In genomic region chr14:23558363-23559009, GRCh38 we compare ENCODE assay signal across 12 cellular contexts. TPM values are rescaled to one million over a fixed set of nuclear protein-coding genes. Genes with fewer than 3 reads are reported as not detected.
A peak's percentile ranks its signal among the peaks of the same experiment; 100 is the strongest.
DNase-seq lines count a peak whose midpoint lies in the region; ATAC-seq and TF ChIP-seq lines count a peak whose summit lies in the region.
"Had no signal": no experiment of that assay in that cellular context is flagged by ENCODE, and none has a peak within 500 bp of the region (broad histone marks: within the 10 kb centered on the region; RNA-seq: fewer than 3 reads in every experiment).

No MANE protein-coding gene starts in this region.

- POLR2A ChIA-PET in SK-N-SH (lab: Yijun Ruan, JAX), result interaction anchor here (0.5 to 1.1 kb wide), 3 partner anchors 10 to 84 kb away, joined by 3 to 4 read pairs (median 4); no protein-coding TSS in a partner anchor

- peaks cover 14% of the 10 kb centered on the region; the same call in 1 of the 2 replicates for H3K79me2 ChIP-seq in SK-N-SH (ENCODE audit: insufficient read depth)

- no peak overlapping the region for H3K4me3 Mint-ChIP-seq in HFFc6
- H3K4me3 Mint-ChIP-seq in activated T-helper 17 cell treated with anti-CD3 and anti-CD28 coated beads, Interleukin-2, amount 50 U/mL, for 72 hours, result peak overlapping the region; percentile 90

- H3K27ac ChIP-seq in SK-N-SH (ENCODE audit: low read depth in 2 of 2, low read length in 1 of 2), result no peak overlapping the region
- H3K27ac ChIP-seq: esophagus muscularis mucosa, neutrophil had no signal

- peaks cover 5 to 13% of the 10 kb centered on the region in 2 experiments; a peak in 1 of 4 replicates for H3K4me1 ChIP-seq in SK-N-SH (ENCODE audit: control insufficient read depth in 1 of 2, insufficient read depth in 2 of 2, low read depth in 1 of 2, low read length in 1 of 2)
- H3K4me1 ChIP-seq in mucosa of stomach (ENCODE audit: control insufficient read depth, insufficient read depth, low read length), result peaks cover 23% of the 10 kb centered on the region

- no peak for DNase-seq in SK-N-SH
- no peak for DNase-seq in HFFc6
- DNase-seq in HuH-7.5 (ENCODE audit: low spot score), result no peak
- no peak for DNase-seq in erythroblast (lab: John Stamatoyannopoulos, UW)
- DNase-seq: activated CD4-positive, alpha-beta T cell treated with anti-CD3 and anti-CD28 coated beads for 48 hours; heart right ventricle had no signal

- H2AFZ ChIP-seq in SK-N-SH (ENCODE audit: low read depth), result no peak overlapping the region

- H3K9ac ChIP-seq in SK-N-SH (no peak overlapping the region), mucosa of stomach (ENCODE audit: low read length) (peak overlapping the region; percentile 19)

- H3K4me1 Mint-ChIP-seq in HFFc6 (ENCODE audit: low read depth), result peaks cover 30% of the 10 kb centered on the region
- H3K4me1 Mint-ChIP-seq in activated T-helper 17 cell treated with anti-CD3 and anti-CD28 coated beads, Interleukin-2, amount 50 U/mL, for 72 hours, result peaks cover 37% of the 10 kb centered on the region

- TF ChIP-seq CTCF in SK-N-SH (IDR thresholded peaks at IDR 0.05), result no peak
- TF ChIP-seq CTCF in HFFc6 (IDR thresholded peaks at IDR 0.05), result no peak

- peaks cover 2% of the 10 kb centered on the region; the same call in 1 of the 2 replicates for H3K27me3 Mint-ChIP-seq in HFFc6 (ENCODE audit: insufficient read depth)
- H3K27me3 Mint-ChIP-seq in activated T-helper 17 cell treated with anti-CD3 and anti-CD28 coated beads, Interleukin-2, amount 50 U/mL, for 72 hours, result no peaks in the 10 kb centered on the region

- peaks cover 4% of the 10 kb centered on the region for H3F3A ChIP-seq in SK-N-SH (replicated peaks; ENCODE audit: insufficient read depth)

- H3K9me2 ChIP-seq in SK-N-SH, result no peaks in the 10 kb centered on the region

- no peaks in the 10 kb centered on the region for H3K9me3 Mint-ChIP-seq in HFFc6
- no peaks in the 10 kb centered on the region for H3K9me3 Mint-ChIP-seq in activated T-helper 17 cell treated with anti-CD3 and anti-CD28 coated beads, Interleukin-2, amount 50 U/mL, for 72 hours

- no peak for ATAC-seq in SK-N-SH treated with all-trans-retinoic acid at 6 μM for 48 hours
- no peak for ATAC-seq in activated T-helper 17 cell treated with anti-CD3 and anti-CD28 coated beads, Interleukin-2, amount 50 U/mL, for 72 hours (replicated peaks)
- no peak for ATAC-seq in GM21737 (IDR thresholded peaks at IDR 0.05; ENCODE audit: unreplicated experiment)
- ATAC-seq: heart right ventricle had no signal

- H3K9me3 ChIP-seq in SK-N-SH (no peaks in the 10 kb centered on the region), mucosa of stomach (ENCODE audit: control insufficient read depth, low read length) (no peaks in the 10 kb centered on the region)
- H3K9me3 ChIP-seq: esophagus muscularis mucosa, heart right ventricle, neutrophil had no signal

- peak overlapping the region; percentile 18 for H3K27ac Mint-ChIP-seq in HFFc6
- no peak overlapping the region for H3K27ac Mint-ChIP-seq in activated T-helper 17 cell treated with anti-CD3 and anti-CD28 coated beads, Interleukin-2, amount 50 U/mL, for 72 hours

- H3K4me3 ChIP-seq in SK-N-SH (ENCODE audit: low read depth in 2 of 2, low read length in 1 of 2) (no peak overlapping the region), mucosa of stomach (ENCODE audit: low read length) (no peak overlapping the region)
- H3K4me3 ChIP-seq: esophagus muscularis mucosa, heart right ventricle had no signal

- H3K27me3 ChIP-seq in SK-N-SH (ENCODE audit: insufficient read depth) (no peaks in the 10 kb centered on the region), mucosa of stomach (ENCODE audit: control insufficient read depth, insufficient read depth, low read length) (no peaks in the 10 kb centered on the region)
- H3K27me3 ChIP-seq: esophagus muscularis mucosa, heart right ventricle, neutrophil had no signal

- no peak for TF ChIP-seq RAD21 in SK-N-SH (IDR thresholded peaks at IDR 0.05; ENCODE audit: low read length)

- TF ChIP-seq POLR2A in erythroblast (IDR thresholded peaks at IDR 0.05; ENCODE audit: low read length), result no peak

- no peaks in the 10 kb centered on the region for H4K20me1 ChIP-seq in SK-N-SH (ENCODE audit: insufficient read depth)

- peak overlapping the region; percentile 93; the same call in 1 of the 2 replicates for H3K4me2 ChIP-seq in SK-N-SH

- WGBS in SK-N-SH (ENCODE audit: low lambda C conversion rate), result 93% methylated on average over 6 of the region's 10 CpGs

- peaks cover 4% of the 10 kb centered on the region; the same call in 1 of the 2 replicates for H3K36me3 Mint-ChIP-seq in HFFc6 (ENCODE audit: low read depth)
- peaks cover 61% of the 10 kb centered on the region for H3K36me3 Mint-ChIP-seq in activated T-helper 17 cell treated with anti-CD3 and anti-CD28 coated beads, Interleukin-2, amount 50 U/mL, for 72 hours (ENCODE audit: low read depth)

- no peak for TF ChIP-seq EP300 in SK-N-SH (IDR thresholded peaks at IDR 0.05; ENCODE audit: borderline replicate concordance in 1 of 2, low read depth in 1 of 2, low read length in 1 of 2)

- peaks cover 17 to 41% of the 10 kb centered on the region in 2 experiments for H3K36me3 ChIP-seq in SK-N-SH (replicated peaks in 1 of 2; ENCODE audit: control insufficient read depth in 1 of 2, insufficient read depth in 2 of 2, low read length in 1 of 2)
- peaks cover 27% of the 10 kb centered on the region for H3K36me3 ChIP-seq in mucosa of stomach (ENCODE audit: control insufficient read depth, insufficient read depth, low read length)

- CTCF ChIA-PET in SK-N-SH (lab: Yijun Ruan, JAX), result interaction anchor here (0.6 to 19.5 kb wide), 18 partner anchors 7 to 272 kb away, joined by 3 to 785 read pairs (median 9); partner anchors contain the start of genes AP1G2, HOMEZ, JPH4 and NGDN

TF ChIP-seq in SK-N-SH, 30 proteins besides CTCF, POLR2A, EP300 and RAD21 (continues in another document):
- TF ChIP-seq ELF1 (IDR thresholded peaks at IDR 0.05) (no peak), GATA2 (CRISPR knock-in tag; IDR thresholded peaks at IDR 0.05) (no peak), FOXM1 (IDR thresholded peaks at IDR 0.05; ENCODE audit: low read depth) (no peak), CHD2 (IDR thresholded peaks at IDR 0.05; ENCODE audit: low read length, partially characterized antibody) (no peak), RCOR1 (IDR thresholded peaks at IDR 0.05; ENCODE audit: low read length) (no peak)
- TF ChIP-seq, protein P1, sequence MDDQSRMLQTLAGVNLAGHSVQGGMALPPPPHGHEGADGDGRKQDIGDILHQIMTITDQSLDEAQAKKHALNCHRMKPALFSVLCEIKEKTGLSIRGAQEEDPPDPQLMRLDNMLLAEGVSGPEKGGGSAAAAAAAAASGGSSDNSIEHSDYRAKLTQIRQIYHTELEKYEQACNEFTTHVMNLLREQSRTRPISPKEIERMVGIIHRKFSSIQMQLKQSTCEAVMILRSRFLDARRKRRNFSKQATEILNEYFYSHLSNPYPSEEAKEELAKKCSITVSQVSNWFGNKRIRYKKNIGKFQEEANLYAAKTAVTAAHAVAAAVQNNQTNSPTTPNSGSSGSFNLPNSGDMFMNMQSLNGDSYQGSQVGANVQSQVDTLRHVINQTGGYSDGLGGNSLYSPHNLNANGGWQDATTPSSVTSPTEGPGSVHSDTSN (IDR thresholded peaks at IDR 0.05), result no peak

TF ChIP-seq in SK-N-SH treated with all-trans-retinoic acid at 6 μM for 48 hours, 23 proteins besides CTCF, POLR2A, EP300 and RAD21 (continues in another document):
- TF ChIP-seq ZC3H10 (CRISPR knock-in tag; IDR thresholded peaks at IDR 0.05), result no peak
- no peak for TF ChIP-seq ESRRG (CRISPR knock-in tag; IDR thresholded peaks at IDR 0.05)
- TF ChIP-seq ZNF70 (CRISPR knock-in tag; IDR thresholded peaks at IDR 0.05), result no peak
- no peak for TF ChIP-seq ARNTL (CRISPR knock-in tag; IDR thresholded peaks at IDR 0.05; ENCODE audit: borderline replicate concordance, low read depth)
- TF ChIP-seq TCF4 (CRISPR knock-in tag; IDR thresholded peaks at IDR 0.05; ENCODE audit: borderline replicate concordance), result no peak
- no peak for TF ChIP-seq OSR1 (CRISPR knock-in tag; IDR thresholded peaks at IDR 0.05)
- TF ChIP-seq ZNF565 (CRISPR knock-in tag; conservative IDR thresholded peaks at IDR 0.05; ENCODE audit: low read depth), result no peak
- no peak for TF ChIP-seq ISL1 (CRISPR knock-in tag; IDR thresholded peaks at IDR 0.05)

RNA-seq across cellular contexts. Expression of gene THTPA, which starts 2.4 kb away (rescaled TPM):
- 15.5 and 16.3 TPM in 2 replicates for polyA plus RNA-seq in SK-N-SH (2012; rRNA removed)
- 7.5 and 9.0 TPM in 2 replicates for polyA plus RNA-seq in SK-N-SH (2012; cell fraction: cytosol; rRNA removed)
- 43.9 and 56.7 TPM in 2 replicates for polyA plus RNA-seq in SK-N-SH (2012; cell fraction: nucleus; rRNA removed)
- total RNA-seq in HFFc6 (2021; fragmentation: NEBNext Ultra II Directional; extraction: Animal tissue kit (Norgen Biotek cat#: 25700)), result 10 to 100 TPM; 10.4 to 14.1 (median 11.0) TPM
- total RNA-seq in activated T-helper 17 cell treated with anti-CD3 and anti-CD28 coated beads, Interleukin-2, amount 50 U/mL, for 72 hours, result 1 to 10 TPM; 7.3 to 8.7 TPM

RNA-seq across cellular contexts. Expression of gene ZFHX2, which starts 6.9 kb away (rescaled TPM):
- polyA plus RNA-seq in SK-N-SH (2012; rRNA removed), result 0.28 and 0.77 TPM in 2 replicates
- 0.39 and 0.42 TPM in 2 replicates for polyA plus RNA-seq in SK-N-SH (2012; cell fraction: cytosol; rRNA removed)
- polyA plus RNA-seq in SK-N-SH (2012; cell fraction: nucleus; rRNA removed), result 2.1 and 2.9 TPM in 2 replicates
- 1 to 10 TPM in 4 of 6 experiments, under 1 TPM in 2; 0.63 to 4.2 (median 1.7) TPM for total RNA-seq in HFFc6 (2021; fragmentation: NEBNext Ultra II Directional; extraction: Animal tissue kit (Norgen Biotek cat#: 25700))
- 1 to 10 TPM; 2.1 to 2.3 TPM for total RNA-seq in activated T-helper 17 cell treated with anti-CD3 and anti-CD28 coated beads, Interleukin-2, amount 50 U/mL, for 72 hours

RNA-seq across cellular contexts. Expression of gene AP1G2, which starts 9.1 kb away (rescaled TPM):
- polyA plus RNA-seq in SK-N-SH (2012; rRNA removed), result 88.3 and 114 TPM in 2 replicates
- polyA plus RNA-seq in SK-N-SH (2012; cell fraction: cytosol; rRNA removed), result 12.5 and 18.4 TPM in 2 replicates
- polyA plus RNA-seq in SK-N-SH (2012; cell fraction: nucleus; rRNA removed), result 850 and 900 TPM in 2 replicates
- 1 to 10 TPM; 1.6 to 8.3 (median 2.2) TPM for total RNA-seq in HFFc6 (2021; fragmentation: NEBNext Ultra II Directional; extraction: Animal tissue kit (Norgen Biotek cat#: 25700))
- total RNA-seq in activated T-helper 17 cell treated with anti-CD3 and anti-CD28 coated beads, Interleukin-2, amount 50 U/mL, for 72 hours, result 100 to 1,000 TPM; 199 to 312 TPM

RNA-seq across cellular contexts. Expression of gene JPH4, which starts 20.1 kb away (rescaled TPM):
- polyA plus RNA-seq in SK-N-SH (2012; rRNA removed), result 8.7 and 8.8 TPM in 2 replicates
- 5.7 and 7.9 TPM in 2 replicates for polyA plus RNA-seq in SK-N-SH (2012; cell fraction: cytosol; rRNA removed)
- polyA plus RNA-seq in SK-N-SH (2012; cell fraction: nucleus; rRNA removed), result 20.9 and 25.3 TPM in 2 replicates
- not detected for total RNA-seq in HFFc6 (2021; fragmentation: NEBNext Ultra II Directional; extraction: Animal tissue kit (Norgen Biotek cat#: 25700))
- not detected for total RNA-seq in activated T-helper 17 cell treated with anti-CD3 and anti-CD28 coated beads, Interleukin-2, amount 50 U/mL, for 72 hours

Comparison
In these comparisons a context has a peak if more than half of its experiments do, and no peak if none do; other contexts are left out.
1. RNA of gene AP1G2, which starts 9.1 kb away (total RNA-seq): 199 to 312 TPM in activated T-helper 17 cell treated with anti-CD3 and anti-CD28 coated beads, Interleukin-2, amount 50 U/mL, for 72 hours; 1.6 to 8.3 TPM in HFFc6; every median in the first group is over 10 times any median in the second.